In genomic region chr7:41272664-41273063, GRCh38 we compare ENCODE assay signal across 18 cellular contexts.
DNase-seq lines count a peak whose midpoint lies in the region; FAIRE-seq and TF ChIP-seq lines count a peak whose summit lies in the region.
"Had no signal": no experiment of that assay in that cellular context is flagged by ENCODE, and none has a peak within 500 bp of the region (broad histone marks: within the 10 kb centered on the region; RNA-seq: fewer than 3 reads in every experiment).

No MANE protein-coding gene starts in this region.

- H4K91ac ChIP-seq in H9 (ENCODE audit: insufficient read length, low read depth, low read length): no peak overlapping the region

- no peak overlapping the region for H4K5ac ChIP-seq in H9 (ENCODE audit: insufficient read length, low read depth, low read length)

- no peaks in the 10 kb centered on the region for H3K4me1 Mint-ChIP-seq in H9
- H3K4me1 Mint-ChIP-seq: CD4-positive, alpha-beta memory T cell had no signal

- no CpG with 5 or more reads among the region's 5 CpGs for WGBS in H9 (ENCODE audit: extremely low coverage, insufficient read length, low lambda C conversion rate)
- 89% methylated on average over 5 of the region's 5 CpGs for WGBS in esophagus muscularis mucosa

- no peaks in the 10 kb centered on the region; a peak in 2 of 5 replicates for H3K9me3 Mint-ChIP-seq in H9
- H3K9me3 Mint-ChIP-seq: HFFc6 had no signal

- H2AFZ ChIP-seq in H9 (ENCODE audit: low read length): no peak overlapping the region
- H2AFZ ChIP-seq: GM23248 had no signal

- H3K27ac Mint-ChIP-seq in H9: no peak overlapping the region
- H3K27ac Mint-ChIP-seq: CD4-positive, alpha-beta memory T cell; HFFc6 had no signal

- H2BK5ac ChIP-seq in H9 (ENCODE audit: insufficient read length, low read length): no peak overlapping the region

- H3K18ac ChIP-seq in H9 (ENCODE audit: insufficient read length, low read depth, low read length): no peak overlapping the region

- no peaks in the 10 kb centered on the region for H3K4me1 ChIP-seq in H9 (ENCODE audit: insufficient read depth, low read length)
- H3K4me1 ChIP-seq in esophagus muscularis mucosa: no peaks in the 10 kb centered on the region
- H3K4me1 ChIP-seq: HAP-1 had no signal

- H2BK12ac ChIP-seq in H9 (ENCODE audit: insufficient read length, low read depth, low read length): no peak overlapping the region

- H2BK120ac ChIP-seq in H9 (ENCODE audit: low read depth, low read length, poor library complexity, severe bottlenecking): no peak overlapping the region

- H2AK5ac ChIP-seq in H9 (ENCODE audit: insufficient read length, low read length): no peak overlapping the region

- no peak overlapping the region for H3K56ac ChIP-seq in H9 (ENCODE audit: insufficient read length, low read depth, low read length)

- no peak overlapping the region for H4K8ac ChIP-seq in H9 (replicated peaks; ENCODE audit: insufficient read length, low read depth, low read length)

- H3K9ac ChIP-seq in H9 (ENCODE audit: extremely low read depth, insufficient read length, low read length): no peak overlapping the region
- H3K9ac ChIP-seq: GM23248 had no signal

- no peak overlapping the region for H2BK20ac ChIP-seq in H9 (ENCODE audit: low read depth, low read length, poor library complexity, severe bottlenecking)

- H3K14ac ChIP-seq in H9 (ENCODE audit: insufficient read depth, low read length): peak overlapping the region; percentile 65; the same call in 1 of the 2 replicates

- H3K23me2 ChIP-seq in H9 (ENCODE audit: insufficient read length, low read depth, low read length, poor library complexity, severe bottlenecking): no peaks in the 10 kb centered on the region

- no peaks in the 10 kb centered on the region for H3K79me2 ChIP-seq in H9 (ENCODE audit: insufficient read depth, low read length)

- no peak for FAIRE-seq in GM19239 (lab: Jason Lieb, UNC)
- FAIRE-seq: GM12891, GM18507 had no signal

- intact Hi-C loops in esophagus muscularis mucosa (cut with DNase I): no loop called here
- intact Hi-C loops in posterior vena cava (cut with DNase I): no loop called here

- no peak for TF ChIP-seq CTCF in H9 (conservative IDR thresholded peaks at IDR 0.05)
- no peak for TF ChIP-seq CTCF in esophagus muscularis mucosa (IDR thresholded peaks at IDR 0.05)

- H3K9me3 ChIP-seq in H9 (ENCODE audit: control insufficient read depth, low read depth, low read length): no peaks in the 10 kb centered on the region
- no peaks in the 10 kb centered on the region for H3K9me3 ChIP-seq in esophagus muscularis mucosa
- H3K9me3 ChIP-seq: HAP-1 had no signal

- H3K27ac ChIP-seq in H9 (ENCODE audit: insufficient read length, low read depth, low read length) (no peak overlapping the region), esophagus muscularis mucosa (replicated peaks in 1 of 4) (no peak overlapping the region)
- H3K27ac ChIP-seq: GM23248 had no signal

- H3K36me3 Mint-ChIP-seq in H9 (ENCODE audit: insufficient read depth in 1 of 3, low read depth in 3 of 3): no peaks in the 10 kb centered on the region
- H3K36me3 Mint-ChIP-seq: CD4-positive, alpha-beta memory T cell had no signal

- H3K79me1 ChIP-seq in H9 (ENCODE audit: insufficient read depth, low read depth, low read length, poor library complexity, severe bottlenecking): no peaks in the 10 kb centered on the region

- no peaks in the 10 kb centered on the region for H3K36me3 ChIP-seq in esophagus muscularis mucosa
- H3K36me3 ChIP-seq: HAP-1 had no signal

- no peaks in the 10 kb centered on the region for H4K20me1 ChIP-seq in H9 (ENCODE audit: control insufficient read depth, insufficient read depth, insufficient read length)

- no peak for TF ChIP-seq EP300 in esophagus muscularis mucosa (IDR thresholded peaks at IDR 0.05)

- no peak overlapping the region for H3K23ac ChIP-seq in H9 (ENCODE audit: insufficient read length, low read depth, low read length)

- no peak overlapping the region for H3K4me2 ChIP-seq in H9 (ENCODE audit: insufficient read depth, insufficient read length, low read length)

- H3K4me3 ChIP-seq in esophagus muscularis mucosa: no peak overlapping the region
- H3K4me3 ChIP-seq: GM23248, HAP-1 had no signal

- H3K27me3 ChIP-seq in H9 (ENCODE audit: insufficient read depth, low read length) (no peaks in the 10 kb centered on the region), esophagus muscularis mucosa (no peaks in the 10 kb centered on the region)

- H3K4me3 Mint-ChIP-seq in H9: no peak overlapping the region
- H3K4me3 Mint-ChIP-seq: CD4-positive, alpha-beta memory T cell; HFFc6 had no signal

- H3K4ac ChIP-seq in H9 (ENCODE audit: low read depth, low read length): no peak overlapping the region

- DNase-seq in H9 (no peak), NCI-H69 (lab: John Stamatoyannopoulos, UW) (peak; percentile 75), esophagus muscularis mucosa (ENCODE audit: extremely low spot score) (peak; percentile 74), posterior vena cava (ENCODE audit: low spot score) (no peak), GM19239 (ENCODE audit: insufficient read length, low spot score) (no peak), SIG-M5 (lab: John Stamatoyannopoulos, UW) (no peak)
- DNase-seq: C1 segment of cervical spinal cord; Calu3; CD4-positive, alpha-beta memory T cell; COR-L47; DMS79; EL; GDM1; GM23248; HFFc6 had no signal

- no peak overlapping the region for H3T11ph ChIP-seq in H9 (ENCODE audit: low read length)

- no peak overlapping the region for H2BK15ac ChIP-seq in H9 (ENCODE audit: low read depth, low read length)

- H3K27me3 Mint-ChIP-seq in H9 (ENCODE audit: low read depth): peaks cover 42% of the 10 kb centered on the region
- H3K27me3 Mint-ChIP-seq: CD4-positive, alpha-beta memory T cell had no signal

- no peak for TF ChIP-seq POLR2A in esophagus muscularis mucosa (IDR thresholded peaks at IDR 0.05; ENCODE audit: low read depth)

Comparison
In these comparisons a context has a peak if more than half of its experiments do, and no peak if none do; other contexts are left out.
1. DNase-seq: peak in NCI-H69 (single experiment) and esophagus muscularis mucosa (single experiment); none in H9 (single experiment), posterior vena cava (single experiment), GM19239 (single experiment) and SIG-M5 (single experiment).